ENCODE assay signal across 9 cellular contexts in the genomic region with DNA sequence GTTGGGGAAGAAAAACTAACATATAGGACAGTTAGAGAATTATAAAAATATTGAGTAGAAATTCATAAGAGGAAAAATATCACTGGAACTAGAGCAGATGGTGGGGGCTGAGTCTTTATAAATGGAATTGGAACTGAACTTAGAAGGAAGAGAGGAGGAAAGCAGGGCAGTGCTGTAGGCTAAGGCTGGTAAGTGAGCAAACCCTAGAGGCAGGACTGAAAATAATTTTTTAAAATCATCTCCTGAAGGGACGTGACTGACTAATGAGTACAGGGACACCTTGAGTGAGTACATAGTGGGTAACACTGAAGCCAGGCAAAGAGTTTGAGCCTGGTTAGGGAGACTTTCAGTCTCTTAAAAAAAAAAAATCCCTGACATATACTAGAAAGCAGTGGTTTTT.
DNase-seq lines count a peak whose midpoint lies in the region; ATAC-seq and TF ChIP-seq lines count a peak whose summit lies in the region.
"Had no signal": no experiment of that assay in that cellular context is flagged by ENCODE, and none has a peak within 500 bp of the region (broad histone marks: within the 10 kb centered on the region; RNA-seq: fewer than 3 reads in every experiment).

No MANE protein-coding gene starts in this region.

- H3K4me1 Mint-ChIP-seq in Calu3 (ENCODE audit: low read depth, unreplicated experiment), result peaks cover 8% of the 10 kb centered on the region

- no peak overlapping the region for H3K4me3 Mint-ChIP-seq in Calu3 (ENCODE audit: low read depth, unreplicated experiment)

- CTCF ChIA-PET in AG04449 (lab: Yijun Ruan, JAX) (interaction anchor here (1.9 kb wide), 1 partner anchor 218 kb away, joined by 4 read pairs; no protein-coding TSS in a partner anchor), Calu3 (lab: Charles Lee) (interaction anchor here (0.7 kb wide), 1 partner anchor 64 kb away, joined by 3 read pairs; no protein-coding TSS in a partner anchor)

- DNase-seq in AG04449 (ENCODE audit: low read depth, low spot score), result no peak
- peak; percentile 45 for DNase-seq in NAMALWA (ENCODE audit: low spot score)
- DNase-seq in epithelial cell of proximal tubule (ENCODE audit: low read depth), result no peak
- no peak for DNase-seq in Calu3
- DNase-seq in activated CD4-positive, alpha-beta T cell treated with anti-CD3 and anti-CD28 coated beads, Interleukin-2, amount 50 U/mL, for 4 hours, result no peak
- DNase-seq in MG63, result no peak
- DNase-seq: activated CD4-positive, alpha-beta T cell treated with anti-CD3 and anti-CD28 coated beads for 48 hours had no signal

- POLR2A ChIA-PET in AG04449 (lab: Yijun Ruan, JAX), result no interaction called here

- no TSS peak for BruUV-seq in Calu3 (replicated peaks; lab: Mats Ljungman, UMichigan)

- H3K36me3 ChIP-seq in MG63, result no peaks in the 10 kb centered on the region

- H3K4me3 ChIP-seq in AG04449 (ENCODE audit: low read depth, low read length) (no peak overlapping the region), epithelial cell of proximal tubule (ENCODE audit: low read depth, low read length) (no peak overlapping the region), MG63 (no peak overlapping the region)

- H3K27me3 Mint-ChIP-seq in Calu3 (ENCODE audit: unreplicated experiment), result no peaks in the 10 kb centered on the region

- no peaks in the 10 kb centered on the region for H3K36me3 Mint-ChIP-seq in Calu3 (ENCODE audit: insufficient read depth, unreplicated experiment)

- no peaks in the 10 kb centered on the region for H3K9me3 ChIP-seq in MG63

- TF ChIP-seq CTCF in AG04449 (IDR thresholded peaks at IDR 0.05; ENCODE audit: insufficient read depth, low read length, missing control alignments) (peak; percentile 14), epithelial cell of proximal tubule (conservative IDR thresholded peaks at IDR 0.05; ENCODE audit: low read depth, low read length) (peak; percentile 48), Calu3 (IDR thresholded peaks at IDR 0.05; ENCODE audit: unreplicated experiment) (no peak)

- intact Hi-C loops in Calu3 (cut with micrococcal nuclease; ENCODE audit: unreplicated experiment), result loop anchor here (5.0 kb wide), 2 partner anchors 60 to 205 kb away; no protein-coding TSS in a partner anchor

- no peak overlapping the region for H3K27ac Mint-ChIP-seq in Calu3 (ENCODE audit: unreplicated experiment)

- peak; percentile 70 for ATAC-seq in GM18907 (IDR thresholded peaks at IDR 0.05; ENCODE audit: unreplicated experiment)
- no peak for ATAC-seq in GM19328 (IDR thresholded peaks at IDR 0.05; ENCODE audit: unreplicated experiment)

- H3K27me3 ChIP-seq in MG63, result no peaks in the 10 kb centered on the region

- H3K9me3 Mint-ChIP-seq in Calu3 (ENCODE audit: low read depth, unreplicated experiment), result no peaks in the 10 kb centered on the region
